In genomic region chr5:82272957-82273356, GRCh38 we compare ENCODE assay signal across 1 cellular context.
A peak's percentile ranks its signal among the peaks of the same experiment; 100 is the strongest.
TF ChIP-seq lines count a peak whose summit lies in the region.

No MANE protein-coding gene starts in this region.

TF ChIP-seq in HepG2, 621 proteins besides CTCF, POLR2A, EP300 and RAD21 (continued from another document):
- TF ChIP-seq BCL3 (CRISPR knock-in tag; IDR thresholded peaks at IDR 0.05) (no peak), ZMAT3 (CRISPR knock-in tag; conservative IDR thresholded peaks at IDR 0.05) (no peak), RARG (CRISPR knock-in tag; IDR thresholded peaks at IDR 0.05; ENCODE audit: low read depth) (no peak), ZFAT (CRISPR knock-in tag; conservative IDR thresholded peaks at IDR 0.05) (no peak), ZNF367 (CRISPR knock-in tag; IDR thresholded peaks at IDR 0.05; ENCODE audit: borderline replicate concordance) (no peak), ZNF569 (CRISPR knock-in tag; IDR thresholded peaks at IDR 0.05; ENCODE audit: borderline replicate concordance) (no peak), SNAPC2 (CRISPR knock-in tag; IDR thresholded peaks at IDR 0.05) (no peak), ARID3A (IDR thresholded peaks at IDR 0.05; ENCODE audit: low read depth, low read length) (no peak), ZNF510 (CRISPR knock-in tag; IDR thresholded peaks at IDR 0.05; ENCODE audit: low read depth) (no peak), POLR2AphosphoS5 (IDR thresholded peaks at IDR 0.05; ENCODE audit: low read depth, low read length) (no peak), AGO2 (optimal IDR thresholded peaks at IDR 0.05; ENCODE audit: low read depth, low read length) (peak; percentile 78), ZC3H13 (CRISPR knock-in tag; IDR thresholded peaks at IDR 0.05) (no peak), ZKSCAN8 (CRISPR knock-in tag; IDR thresholded peaks at IDR 0.05; ENCODE audit: borderline replicate concordance) (no peak), PCBP1 (IDR thresholded peaks at IDR 0.05; ENCODE audit: borderline replicate concordance, low read depth, low read length) (no peak), HNRNPL (IDR thresholded peaks at IDR 0.05; ENCODE audit: low read depth, low read length) (no peak), MNT (IDR thresholded peaks at IDR 0.05) (no peak), AHDC1 (CRISPR knock-in tag; IDR thresholded peaks at IDR 0.05; ENCODE audit: borderline replicate concordance) (no peak), ZNF275 (CRISPR knock-in tag; IDR thresholded peaks at IDR 0.05; ENCODE audit: borderline replicate concordance) (no peak), BRCA1 (CRISPR knock-in tag; IDR thresholded peaks at IDR 0.05) (no peak), IKZF5 (CRISPR knock-in tag; IDR thresholded peaks at IDR 0.05) (no peak), ZFP1 (CRISPR knock-in tag; IDR thresholded peaks at IDR 0.05) (no peak), AGO1 (IDR thresholded peaks at IDR 0.05; ENCODE audit: low read depth, low read length, poor library complexity, severe bottlenecking) (peak; percentile 54)
